Comparison of ENCODE assay signal across 10 cellular contexts in genomic region chr2:30359644-30360167, GRCh38.
DNase-seq lines count a peak whose midpoint lies in the region; ATAC-seq and TF ChIP-seq lines count a peak whose summit lies in the region.
"Had no signal": no experiment of that assay in that cellular context is flagged by ENCODE, and none has a peak within 500 bp of the region (broad histone marks: within the 10 kb centered on the region; RNA-seq: fewer than 3 reads in every experiment).

No MANE protein-coding gene starts in this region.

- ATAC-seq in GM19351 (IDR thresholded peaks at IDR 0.05; ENCODE audit: unreplicated experiment) (no peak), HG02571 (IDR thresholded peaks at IDR 0.05; ENCODE audit: unreplicated experiment) (no peak)
- ATAC-seq: K562 had no signal

- peak; percentile 11 for TF ChIP-seq EP300 in suprapubic skin (IDR thresholded peaks at IDR 0.05)

- H3K36me3 ChIP-seq in duodenal mucosa (ENCODE audit: control insufficient read depth in 1 of 2, insufficient read depth in 2 of 2, low read length in 2 of 2) (no peaks in the 10 kb centered on the region), suprapubic skin (no peaks in the 10 kb centered on the region)

- H3K9me3 ChIP-seq in duodenal mucosa (ENCODE audit: control insufficient read depth in 1 of 2, low read length in 2 of 2) (no peaks in the 10 kb centered on the region), suprapubic skin (no peaks in the 10 kb centered on the region)

- H3K4me3 ChIP-seq in duodenal mucosa (ENCODE audit: low read depth in 1 of 2, low read length in 2 of 2), result no peak overlapping the region
- no peak overlapping the region for H3K4me3 ChIP-seq in suprapubic skin
- H3K4me3 ChIP-seq: K562 had no signal

- TF ChIP-seq CTCF in suprapubic skin (IDR thresholded peaks at IDR 0.05), result no peak
- TF ChIP-seq CTCF in GM10248 (IDR thresholded peaks at IDR 0.05; ENCODE audit: control extremely low read depth, extremely low read depth, low read depth, missing control alignments), result no peak

- H3K27me3 ChIP-seq in duodenal mucosa (ENCODE audit: control insufficient read depth in 1 of 2, insufficient read depth in 2 of 2, low read length in 2 of 2), result no peaks in the 10 kb centered on the region
- H3K27me3 ChIP-seq in suprapubic skin, result no peaks in the 10 kb centered on the region

- H3K27ac ChIP-seq in duodenal mucosa (ENCODE audit: low read depth, low read length) (peak overlapping the region; percentile 17), suprapubic skin (peak overlapping the region; percentile 44)

- 60% methylated on average over 7 of the region's 7 CpGs for WGBS in suprapubic skin

- CTCF ChIA-PET in GM10248 (lab: Yijun Ruan, JAX), result interaction anchor here (0.9 to 2.3 kb wide), 5 partner anchors 9 to 352 kb away, joined by 3 to 8 read pairs (median 4); no protein-coding TSS in a partner anchor

- POLR2A ChIA-PET in GM10248 (lab: Yijun Ruan, JAX), result interaction anchor here (0.9 kb wide), 1 partner anchor 129 kb away, joined by 5 read pairs; the partner anchor contains the start of gene LBH

- peak; percentile 23 for DNase-seq in NCI-H2171 treated with DMSO at 0.1 percent for 48 hours (lab: John Stamatoyannopoulos, UW)
- no peak for DNase-seq in NCI-H2171 (lab: John Stamatoyannopoulos, UW)
- DNase-seq in medulla oblongata (ENCODE audit: extremely low spot score), result peak; percentile 31
- peak in 1 of 2 donors; percentile 73 for DNase-seq in suprapubic skin (ENCODE audit: low spot score in 2 of 2)
- no peak for DNase-seq in GM10248 (ENCODE audit: extremely low spot score)
- DNase-seq: activated CD4-positive, CD25-positive, alpha-beta regulatory T cell had no signal

- H3K4me1 ChIP-seq in duodenal mucosa (ENCODE audit: control insufficient read depth in 1 of 2, insufficient read depth in 2 of 2, low read length in 2 of 2) (peaks cover 4 to 8% of the 10 kb centered on the region in 2 donors), suprapubic skin (peaks cover 35% of the 10 kb centered on the region)

- no peak for TF ChIP-seq POLR2A in suprapubic skin (IDR thresholded peaks at IDR 0.05)

- no peak overlapping the region for H3K9ac ChIP-seq in duodenal mucosa (ENCODE audit: low read depth in 1 of 2, low read length in 2 of 2)

Comparison
In these comparisons a context has a peak if more than half of its experiments do, and no peak if none do; other contexts are left out.
1. DNase-seq: peak in NCI-H2171 treated with DMSO at 0.1 percent for 48 hours (single experiment) and medulla oblongata (single experiment); none in NCI-H2171 (single experiment) and GM10248 (single experiment).